8 cellular contexts compared by ENCODE assay signal in the genomic region with DNA sequence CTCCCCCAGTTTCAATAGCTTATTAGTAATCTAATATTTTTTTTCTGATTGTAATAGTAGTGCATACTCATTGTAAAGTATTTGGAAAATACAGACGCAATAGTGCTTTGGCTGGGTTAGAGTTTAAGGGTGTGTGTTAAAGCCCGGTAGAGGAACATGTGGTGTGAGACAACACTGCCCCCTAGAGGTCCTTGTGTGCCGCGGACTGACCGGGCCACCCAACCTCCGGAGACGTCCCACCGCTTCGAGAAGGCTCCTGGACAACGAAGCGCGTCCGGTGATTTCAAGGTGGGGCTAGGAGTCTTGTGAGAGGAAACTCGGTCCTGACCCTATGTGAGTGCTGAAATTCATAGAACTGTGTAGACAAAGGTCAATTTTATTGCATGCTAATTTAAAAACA.
DNase-seq lines count a peak whose midpoint lies in the region; ATAC-seq and TF ChIP-seq lines count a peak whose summit lies in the region.
"Not testable (repeated sequence)": the region's sequence is repeated elsewhere in the genome, so short reads cannot be mapped to it uniquely, and the experiment has no call there.

No MANE protein-coding gene starts in this region.

- not testable (repeated sequence) for H3K4me1 ChIP-seq in left lung

- H3K9me3 Mint-ChIP-seq in CD4-positive, alpha-beta T cell; MCF 10A (ENCODE audit: unreplicated experiment): not testable (repeated sequence)

- POLR2A ChIA-PET in CD4-positive, alpha-beta T cell (lab: Charles Lee); MCF 10A (lab: Yijun Ruan, JAX): not testable (repeated sequence)

- not testable (repeated sequence) for H3K36me3 Mint-ChIP-seq in CD4-positive, alpha-beta T cell (ENCODE audit: low read depth); MCF 10A (ENCODE audit: insufficient read depth, unreplicated experiment)

- not testable (repeated sequence) for H3K4me3 Mint-ChIP-seq in CD4-positive, alpha-beta T cell; MCF 10A (ENCODE audit: unreplicated experiment)

- not testable (repeated sequence) for H3K27me3 Mint-ChIP-seq in CD4-positive, alpha-beta T cell; MCF 10A (ENCODE audit: insufficient read depth, unreplicated experiment)

- CTCF ChIA-PET in CD4-positive, alpha-beta T cell (lab: Charles Lee); MCF 10A (lab: Yijun Ruan, JAX): not testable (repeated sequence)

- H3K9me3 ChIP-seq in CD4-positive, alpha-beta T cell (ENCODE audit: control insufficient read depth, low read length); left lung: not testable (repeated sequence)

- not testable (repeated sequence) for H3K36me3 ChIP-seq in left lung

- TF ChIP-seq CTCF in CD4-positive, alpha-beta T cell (IDR thresholded peaks at IDR 0.05), result not testable (repeated sequence)
- TF ChIP-seq CTCF in MCF 10A (IDR thresholded peaks at IDR 0.05; ENCODE audit: unreplicated experiment) (peak; percentile 23), left lung (IDR thresholded peaks at IDR 0.05) (peak in 1 of 2 donors; percentile 38)

- BruUV-seq in MCF 10A (replicated peaks; lab: Mats Ljungman, UMichigan), result not testable (repeated sequence)

- intact Hi-C loops in CD4-positive, alpha-beta T cell (cut with DNase I, micrococcal nuclease); MCF 10A (cut with micrococcal nuclease); left lung (cut with DNase I): not testable (repeated sequence)

- ATAC-seq in CD4-positive, alpha-beta T cell (ENCODE audit: poor library complexity), result peak; percentile 78
- ATAC-seq in GM19397 (IDR thresholded peaks at IDR 0.05; ENCODE audit: unreplicated experiment) (peak; percentile 73), HG02610 (IDR thresholded peaks at IDR 0.05; ENCODE audit: unreplicated experiment) (peak; percentile 73), HG03439 (IDR thresholded peaks at IDR 0.05; ENCODE audit: unreplicated experiment) (peak; percentile 73), left lung (peak; percentile 99)

- not testable (repeated sequence) for H3K27me3 ChIP-seq in CD4-positive, alpha-beta T cell (ENCODE audit: control insufficient read depth, insufficient read depth, low read length); left lung

- peak in 2 of 10 experiments; percentile 0 to 29 for DNase-seq in CD4-positive, alpha-beta T cell
- DNase-seq in activated CD4-positive, alpha-beta T cell treated with anti-CD3 and anti-CD28 coated beads, Interleukin-2, amount 50 U/mL, for 48 hours, result peak; percentile 2 to 10
- DNase-seq in MCF 10A (ENCODE audit: unreplicated experiment), result not testable (repeated sequence)
- peak in 1 of 2 donors; percentile 76 for DNase-seq in left lung
- DNase-seq in stimulated activated CD4-positive, alpha-beta T cell treated with anti-CD3 and anti-CD28 coated beads, Interleukin-12 subunit alpha, Interleukin-12 subunit beta, amount 100 ng/mL, for 4 hours, result peak; percentile 1

- H3K4me3 ChIP-seq in left lung, result not testable (repeated sequence)

- not testable (repeated sequence) for H3K27ac ChIP-seq in CD4-positive, alpha-beta T cell (ENCODE audit: low read depth, low read length); left lung

- not testable (repeated sequence) for H3K27ac Mint-ChIP-seq in CD4-positive, alpha-beta T cell; MCF 10A (ENCODE audit: low read depth, unreplicated experiment)

- not testable (repeated sequence) for H3K4me1 Mint-ChIP-seq in CD4-positive, alpha-beta T cell (ENCODE audit: low read depth); MCF 10A (ENCODE audit: insufficient read depth, unreplicated experiment)
